Comparison of ENCODE assay signal across 1 cellular context in genomic region chr2:226835796-226836547, GRCh38.
A peak's percentile ranks its signal among the peaks of the same experiment; 100 is the strongest.
TF ChIP-seq lines count a peak whose summit lies in the region.

Gene RHBDD1, plus strand, starts transcription at chr2:226836054. Its CDS starts 28,640 bp downstream, at chr2:226864694.

TF ChIP-seq in HepG2, 621 proteins besides CTCF, POLR2A, EP300 and RAD21 (continued from another document):
- TF ChIP-seq, protein P1, sequence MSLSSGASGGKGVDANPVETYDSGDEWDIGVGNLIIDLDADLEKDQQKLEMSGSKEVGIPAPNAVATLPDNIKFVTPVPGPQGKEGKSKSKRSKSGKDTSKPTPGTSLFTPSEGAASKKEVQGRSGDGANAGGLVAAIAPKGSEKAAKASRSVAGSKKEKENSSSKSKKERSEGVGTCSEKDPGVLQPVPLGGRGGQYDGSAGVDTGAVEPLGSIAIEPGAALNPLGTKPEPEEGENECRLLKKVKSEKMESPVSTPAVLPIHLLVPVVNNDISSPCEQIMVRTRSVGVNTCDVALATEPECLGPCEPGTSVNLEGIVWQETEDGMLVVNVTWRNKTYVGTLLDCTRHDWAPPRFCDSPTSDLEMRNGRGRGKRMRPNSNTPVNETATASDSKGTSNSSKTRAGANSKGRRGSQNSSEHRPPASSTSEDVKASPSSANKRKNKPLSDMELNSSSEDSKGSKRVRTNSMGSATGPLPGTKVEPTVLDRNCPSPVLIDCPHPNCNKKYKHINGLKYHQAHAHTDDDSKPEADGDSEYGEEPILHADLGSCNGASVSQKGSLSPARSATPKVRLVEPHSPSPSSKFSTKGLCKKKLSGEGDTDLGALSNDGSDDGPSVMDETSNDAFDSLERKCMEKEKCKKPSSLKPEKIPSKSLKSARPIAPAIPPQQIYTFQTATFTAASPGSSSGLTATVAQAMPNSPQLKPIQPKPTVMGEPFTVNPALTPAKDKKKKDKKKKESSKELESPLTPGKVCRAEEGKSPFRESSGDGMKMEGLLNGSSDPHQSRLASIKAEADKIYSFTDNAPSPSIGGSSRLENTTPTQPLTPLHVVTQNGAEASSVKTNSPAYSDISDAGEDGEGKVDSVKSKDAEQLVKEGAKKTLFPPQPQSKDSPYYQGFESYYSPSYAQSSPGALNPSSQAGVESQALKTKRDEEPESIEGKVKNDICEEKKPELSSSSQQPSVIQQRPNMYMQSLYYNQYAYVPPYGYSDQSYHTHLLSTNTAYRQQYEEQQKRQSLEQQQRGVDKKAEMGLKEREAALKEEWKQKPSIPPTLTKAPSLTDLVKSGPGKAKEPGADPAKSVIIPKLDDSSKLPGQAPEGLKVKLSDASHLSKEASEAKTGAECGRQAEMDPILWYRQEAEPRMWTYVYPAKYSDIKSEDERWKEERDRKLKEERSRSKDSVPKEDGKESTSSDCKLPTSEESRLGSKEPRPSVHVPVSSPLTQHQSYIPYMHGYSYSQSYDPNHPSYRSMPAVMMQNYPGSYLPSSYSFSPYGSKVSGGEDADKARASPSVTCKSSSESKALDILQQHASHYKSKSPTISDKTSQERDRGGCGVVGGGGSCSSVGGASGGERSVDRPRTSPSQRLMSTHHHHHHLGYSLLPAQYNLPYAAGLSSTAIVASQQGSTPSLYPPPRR (CRISPR knock-in tag; IDR thresholded peaks at IDR 0.05; ENCODE audit: borderline replicate concordance) = peak; percentile 76; the same call in 1 of the 2 replicates
- TF ChIP-seq ZNF557 (CRISPR knock-in tag; IDR thresholded peaks at IDR 0.05) (no peak), MIER3 (CRISPR knock-in tag; IDR thresholded peaks at IDR 0.05; ENCODE audit: borderline replicate concordance) (peak; percentile 44), TFDP2 (CRISPR knock-in tag; IDR thresholded peaks at IDR 0.05) (peak; percentile 78), GATA4 (IDR thresholded peaks at IDR 0.05; ENCODE audit: borderline replicate concordance, low read depth) (no peak), HOXD1 (CRISPR knock-in tag; IDR thresholded peaks at IDR 0.05) (no peak), ZNF691 (CRISPR knock-in tag; IDR thresholded peaks at IDR 0.05; ENCODE audit: borderline replicate concordance, low read depth) (peak; percentile 27; the same call in 1 of the 2 replicates), MXI1 (IDR thresholded peaks at IDR 0.05; ENCODE audit: borderline replicate concordance, low read depth, low read length) (peak; percentile 11; the same call in 1 of the 3 replicates), RFX5 (IDR thresholded peaks at IDR 0.05; ENCODE audit: low read depth, low read length) (no peak), ZNF652 (CRISPR knock-in tag; IDR thresholded peaks at IDR 0.05; ENCODE audit: borderline replicate concordance, low read depth) (no peak), SMYD3 (CRISPR knock-in tag; IDR thresholded peaks at IDR 0.05) (no peak), ZNF432 (CRISPR knock-in tag; IDR thresholded peaks at IDR 0.05; ENCODE audit: borderline replicate concordance) (no peak), SRY (CRISPR knock-in tag; IDR thresholded peaks at IDR 0.05) (peak; percentile 78; the same call in 1 of the 2 replicates), ZFP41 (CRISPR knock-in tag; IDR thresholded peaks at IDR 0.05; ENCODE audit: borderline replicate concordance) (peak; percentile 13; the same call in 1 of the 2 replicates), PPARG (CRISPR knock-in tag; conservative IDR thresholded peaks at IDR 0.05) (no peak), CEBPB (IDR thresholded peaks at IDR 0.05; ENCODE audit: borderline replicate concordance, low read depth, low read length) (peak; percentile 66; the same call in 1 of the 2 replicates), ZNF431 (CRISPR knock-in tag; IDR thresholded peaks at IDR 0.05; ENCODE audit: borderline replicate concordance, low read depth) (no peak; the same call in 1 of the 2 replicates), GRHL1 (CRISPR knock-in tag; conservative IDR thresholded peaks at IDR 0.05) (no peak), ATF6 (CRISPR knock-in tag; conservative IDR thresholded peaks at IDR 0.05) (no peak), HMG20B (CRISPR knock-in tag; conservative IDR thresholded peaks at IDR 0.05) (no peak), ISL2 (CRISPR knock-in tag; IDR thresholded peaks at IDR 0.05) (no peak), TBX3 (IDR thresholded peaks at IDR 0.05; ENCODE audit: borderline replicate concordance) (no peak), ZNF335 (CRISPR knock-in tag; IDR thresholded peaks at IDR 0.05) (no peak), ZBTB7A (CRISPR knock-in tag; IDR thresholded peaks at IDR 0.05) (0 out of 2 replicates have a peak, but pooled peaks have one; percentile 58), MED8 (CRISPR knock-in tag; IDR thresholded peaks at IDR 0.05; ENCODE audit: insufficient replicate concordance) (peak; percentile 83), ZFP82 (CRISPR knock-in tag; IDR thresholded peaks at IDR 0.05; ENCODE audit: borderline replicate concordance) (peak; percentile 68; the same call in 1 of the 2 replicates), AFF4 (CRISPR knock-in tag; IDR thresholded peaks at IDR 0.05) (0 out of 2 replicates have a peak, but pooled peaks have one; percentile 40)
- TF ChIP-seq, protein P2, sequence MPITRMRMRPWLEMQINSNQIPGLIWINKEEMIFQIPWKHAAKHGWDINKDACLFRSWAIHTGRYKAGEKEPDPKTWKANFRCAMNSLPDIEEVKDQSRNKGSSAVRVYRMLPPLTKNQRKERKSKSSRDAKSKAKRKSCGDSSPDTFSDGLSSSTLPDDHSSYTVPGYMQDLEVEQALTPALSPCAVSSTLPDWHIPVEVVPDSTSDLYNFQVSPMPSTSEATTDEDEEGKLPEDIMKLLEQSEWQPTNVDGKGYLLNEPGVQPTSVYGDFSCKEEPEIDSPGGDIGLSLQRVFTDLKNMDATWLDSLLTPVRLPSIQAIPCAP (CRISPR knock-in tag; IDR thresholded peaks at IDR 0.05; ENCODE audit: low read depth) = peak; percentile 25; the same call in 1 of the 2 replicates
- TF ChIP-seq, protein P3, sequence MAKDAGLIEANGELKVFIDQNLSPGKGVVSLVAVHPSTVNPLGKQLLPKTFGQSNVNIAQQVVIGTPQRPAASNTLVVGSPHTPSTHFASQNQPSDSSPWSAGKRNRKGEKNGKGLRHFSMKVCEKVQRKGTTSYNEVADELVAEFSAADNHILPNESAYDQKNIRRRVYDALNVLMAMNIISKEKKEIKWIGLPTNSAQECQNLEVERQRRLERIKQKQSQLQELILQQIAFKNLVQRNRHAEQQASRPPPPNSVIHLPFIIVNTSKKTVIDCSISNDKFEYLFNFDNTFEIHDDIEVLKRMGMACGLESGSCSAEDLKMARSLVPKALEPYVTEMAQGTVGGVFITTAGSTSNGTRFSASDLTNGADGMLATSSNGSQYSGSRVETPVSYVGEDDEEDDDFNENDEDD (CRISPR knock-in tag; IDR thresholded peaks at IDR 0.05; ENCODE audit: borderline replicate concordance) = peak; percentile 7; the same call in 1 of the 2 replicates
